ENCODE assay signal across 34 cellular contexts in the genomic region with DNA sequence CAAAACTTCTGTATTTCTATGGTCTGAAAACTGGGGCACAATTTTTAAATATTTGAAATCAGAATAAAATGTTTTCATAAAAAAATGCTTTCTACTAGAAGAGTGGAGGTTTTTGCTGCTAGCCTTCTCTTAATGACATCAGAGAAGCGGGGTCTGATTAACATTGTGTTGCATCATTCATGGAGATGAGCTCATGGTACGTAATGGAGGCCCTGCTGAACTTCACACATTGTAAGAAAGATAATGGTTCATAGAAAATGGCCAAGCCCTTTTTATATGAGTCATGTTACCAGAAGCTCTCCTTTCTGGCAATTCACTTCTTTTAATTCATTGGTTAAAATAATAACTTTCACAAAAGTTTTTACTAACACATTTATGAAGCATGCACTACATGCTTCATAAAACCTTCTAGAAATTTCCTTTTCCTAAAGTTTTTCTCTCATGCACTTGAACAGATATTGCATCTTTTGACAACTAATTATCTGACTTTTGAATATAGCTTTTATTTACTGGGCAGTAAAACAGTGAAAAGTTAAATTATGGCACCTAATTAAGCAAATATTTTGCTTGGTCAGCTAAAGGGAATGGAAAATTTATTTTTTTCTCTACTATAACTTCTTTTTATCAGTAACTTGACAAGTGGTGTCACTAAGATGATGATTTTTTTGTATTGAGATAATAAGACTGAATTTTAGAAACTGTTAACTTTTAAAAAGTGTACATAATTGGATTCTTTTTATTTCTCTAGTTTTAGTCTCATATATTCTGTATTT.
DNase-seq lines count a peak whose midpoint lies in the region; ATAC-seq, FAIRE-seq and TF ChIP-seq lines count a peak whose summit lies in the region.
"Had no signal": no experiment of that assay in that cellular context is flagged by ENCODE, and none has a peak within 500 bp of the region (broad histone marks: within the 10 kb centered on the region; RNA-seq: fewer than 3 reads in every experiment).

No MANE protein-coding gene starts in this region.

- POLR2A ChIA-PET in IMR-90 (lab: Charles Lee; ENCODE audit: unreplicated experiment) = no interaction called here

- TF ChIP-seq CTCF in IMR-90 (conservative IDR thresholded peaks at IDR 0.05; ENCODE audit: low read depth, low read length) (no peak), astrocyte (IDR thresholded peaks at IDR 0.05; ENCODE audit: insufficient read depth, low read depth, low read length) (no peak), glutamatergic neuron (IDR thresholded peaks at IDR 0.05; ENCODE audit: partially characterized antibody, unreplicated experiment) (no peak), adrenal gland (IDR thresholded peaks at IDR 0.05) (no peak)

- TF ChIP-seq RAD21 in IMR-90 (IDR thresholded peaks at IDR 0.05; ENCODE audit: low read length) = no peak

- H3K4me2 ChIP-seq in IMR-90 (ENCODE audit: low read depth, low read length) = no peak overlapping the region
- no peak overlapping the region for H3K4me2 ChIP-seq in astrocyte (ENCODE audit: low read length)

- no peaks in the 10 kb centered on the region for H4K20me1 ChIP-seq in IMR-90 (ENCODE audit: insufficient read depth, low read length)
- no peaks in the 10 kb centered on the region for H4K20me1 ChIP-seq in astrocyte (ENCODE audit: insufficient read depth, low read length)

- no peak overlapping the region for H2AK5ac ChIP-seq in IMR-90 (ENCODE audit: low read depth, low read length)

- H2BK20ac ChIP-seq in IMR-90 (ENCODE audit: low read depth, low read length) = no peak overlapping the region

- no peaks in the 10 kb centered on the region for H3K27me3 Mint-ChIP-seq in astrocyte (ENCODE audit: low read depth, unreplicated experiment)
- H3K27me3 Mint-ChIP-seq in glutamatergic neuron (ENCODE audit: unreplicated experiment) = no peaks in the 10 kb centered on the region
- H3K27me3 Mint-ChIP-seq: activated CD8-positive, alpha-beta memory T cell treated with anti-CD3 and anti-CD28 coated beads, Interleukin-2, amount 10 ng/mL, durations not matched to agents 7 days and 5 days had no signal

- H3K14ac ChIP-seq in IMR-90 (replicated peaks; ENCODE audit: low read depth, low read length) = no peak overlapping the region

- intact Hi-C loops in IMR-90 (cut with micrococcal nuclease) (loop anchor here (10.0 kb wide), 1 partner anchor 1088 kb away; no protein-coding TSS in a partner anchor), adrenal gland (cut with DNase I) (loop anchor here in 1 of 2 donors (10.0 kb wide), 1 partner anchor 58 kb away; no protein-coding TSS in a partner anchor)

- TF ChIP-seq POLR2A in IMR-90 (IDR thresholded peaks at IDR 0.05; ENCODE audit: low read depth, low read length) (no peak), adrenal gland (IDR thresholded peaks at IDR 0.05) (no peak)

- H2AK9ac ChIP-seq in IMR-90 (replicated peaks; ENCODE audit: low read depth, low read length, poor library complexity) = no peak overlapping the region

- H3K4me1 Mint-ChIP-seq in astrocyte (ENCODE audit: low read depth, unreplicated experiment) (peaks cover 16% of the 10 kb centered on the region), glutamatergic neuron (ENCODE audit: low read depth, unreplicated experiment) (peaks cover 12% of the 10 kb centered on the region)
- H3K4me1 Mint-ChIP-seq: activated CD8-positive, alpha-beta memory T cell treated with anti-CD3 and anti-CD28 coated beads, Interleukin-2, amount 10 ng/mL, durations not matched to agents 7 days and 5 days; naive thymus-derived CD8-positive, alpha-beta T cell had no signal

- no peaks in the 10 kb centered on the region for H3K36me3 ChIP-seq in IMR-90 (ENCODE audit: control insufficient read depth, insufficient read depth, low read length)
- H3K36me3 ChIP-seq in astrocyte (ENCODE audit: insufficient read depth, low read length) = no peaks in the 10 kb centered on the region
- no peaks in the 10 kb centered on the region for H3K36me3 ChIP-seq in SJCRH30
- H3K36me3 ChIP-seq in adrenal gland (replicated peaks in 1 of 2) = no peaks in the 10 kb centered on the region
- H3K36me3 ChIP-seq: breast epithelium, colonic mucosa, thoracic aorta had no signal

- no peak overlapping the region for H4K5ac ChIP-seq in IMR-90 (ENCODE audit: low read depth, low read length)

- CTCF ChIA-PET in IMR-90 (lab: Yijun Ruan, JAX) = interaction anchor here (1.0 kb wide), 1 partner anchor 15 kb away, joined by 4 read pairs; no protein-coding TSS in a partner anchor

- H3K9me1 ChIP-seq in IMR-90 (ENCODE audit: insufficient read depth, low read length) = no peaks in the 10 kb centered on the region

- H3K4me3 ChIP-seq in IMR-90 (ENCODE audit: insufficient read depth, low read depth, low read length) = no peak overlapping the region
- H3K4me3 ChIP-seq in astrocyte (ENCODE audit: insufficient read depth, low read depth, low read length) = no peak overlapping the region
- H3K4me3 ChIP-seq in SJCRH30 = no peak overlapping the region
- H3K4me3 ChIP-seq in adrenal gland = no peak overlapping the region
- H3K4me3 ChIP-seq: breast epithelium, colonic mucosa, psoas muscle, thoracic aorta had no signal

- no peak overlapping the region for H3K56ac ChIP-seq in IMR-90 (ENCODE audit: extremely low read depth, insufficient read depth, low read length)

- no peak overlapping the region for H3K23ac ChIP-seq in IMR-90 (ENCODE audit: low read depth, low read length)

- H3K27ac Mint-ChIP-seq in astrocyte (ENCODE audit: unreplicated experiment) (peak overlapping the region; percentile 31), glutamatergic neuron (ENCODE audit: unreplicated experiment) (peak overlapping the region; percentile 10)
- H3K27ac Mint-ChIP-seq: activated CD8-positive, alpha-beta memory T cell treated with anti-CD3 and anti-CD28 coated beads, Interleukin-2, amount 10 ng/mL, durations not matched to agents 7 days and 5 days; activated naive CD4-positive, alpha-beta T cell treated with anti-CD3 and anti-CD28 coated beads for 36 hours; naive thymus-derived CD8-positive, alpha-beta T cell had no signal

- no peak overlapping the region for H2AFZ ChIP-seq in IMR-90 (replicated peaks; ENCODE audit: low read length, poor library complexity)
- no peak overlapping the region for H2AFZ ChIP-seq in astrocyte (ENCODE audit: low read depth, low read length)

- no peak overlapping the region for H3K4me3 Mint-ChIP-seq in astrocyte (ENCODE audit: unreplicated experiment)
- H3K4me3 Mint-ChIP-seq in glutamatergic neuron (ENCODE audit: unreplicated experiment) = no peak overlapping the region
- H3K4me3 Mint-ChIP-seq: activated CD8-positive, alpha-beta memory T cell treated with anti-CD3 and anti-CD28 coated beads, Interleukin-2, amount 10 ng/mL, durations not matched to agents 7 days and 5 days; activated naive CD4-positive, alpha-beta T cell treated with anti-CD3 and anti-CD28 coated beads for 36 hours; naive thymus-derived CD8-positive, alpha-beta T cell had no signal

- no peak overlapping the region for H4K8ac ChIP-seq in IMR-90 (ENCODE audit: low read depth in 2 of 2, low read length in 2 of 2)

- H3K4me1 ChIP-seq in IMR-90 (ENCODE audit: control insufficient read depth, insufficient read depth, low read length) (no peaks in the 10 kb centered on the region), astrocyte (ENCODE audit: insufficient read depth, low read length) (no peaks in the 10 kb centered on the region), SJCRH30 (no peaks in the 10 kb centered on the region), adrenal gland (replicated peaks in 1 of 2) (no peaks in the 10 kb centered on the region)
- H3K4me1 ChIP-seq: breast epithelium, colonic mucosa, psoas muscle had no signal

- no peak for FAIRE-seq in astrocyte (lab: Jason Lieb, UNC)
- FAIRE-seq: GM12892, H54, urothelium cell line had no signal

- WGBS in IMR-90 (ENCODE audit: extremely low coverage in 2 of 2, insufficient read length in 1 of 2), 2 experiments = no CpG with 5 or more reads among the region's 2 CpGs
- 73 to 86% (median 85%) methylated on average over 2 of the region's 2 CpGs for whole genome bisulfite sequencing in adrenal gland, 4 donors

- no peak overlapping the region for H3K27ac ChIP-seq in IMR-90 (ENCODE audit: insufficient read depth, low read length)
- H3K27ac ChIP-seq in astrocyte (ENCODE audit: low read depth, low read length) = no peak overlapping the region
- H3K27ac ChIP-seq in SJCRH30 = no peak overlapping the region
- H3K27ac ChIP-seq in adrenal gland = no peak overlapping the region
- H3K27ac ChIP-seq: breast epithelium, colonic mucosa, psoas muscle, RWPE1, thoracic aorta, VCaP had no signal

- no peaks in the 10 kb centered on the region for H3K79me1 ChIP-seq in IMR-90 (ENCODE audit: low read depth in 1 of 2, low read length in 2 of 2)

- H3K79me2 ChIP-seq in astrocyte (ENCODE audit: insufficient read depth, low read length) = no peaks in the 10 kb centered on the region

- dilution Hi-C loops in IMR-90 (cut with HindIII; ENCODE audit: low sequenced_read_pairs, unreplicated experiment) = no loop called here

- H2BK120ac ChIP-seq in IMR-90 (ENCODE audit: low read depth, low read length) = no peak overlapping the region

- H4K91ac ChIP-seq in IMR-90 (ENCODE audit: insufficient read depth, low read depth, low read length) = no peak overlapping the region

- no peak overlapping the region for H2BK5ac ChIP-seq in IMR-90 (ENCODE audit: low read depth, low read length, poor library complexity, severe bottlenecking)

- in situ Hi-C loops in IMR-90 (cut with MboI; ENCODE audit: low sequenced_read_pairs) = loop anchor here (25.0 kb wide), 1 partner anchor 956 kb away; no protein-coding TSS in a partner anchor

- ATAC-seq in IMR-90 (ENCODE audit: low read depth) = no peak
- ATAC-seq: activated CD8-positive, alpha-beta memory T cell treated with anti-CD3 and anti-CD28 coated beads, Interleukin-2, amount 10 ng/mL, durations not matched to agents 7 days and 5 days; naive thymus-derived CD8-positive, alpha-beta T cell; psoas muscle; SK-N-SH treated with all-trans-retinoic acid at 6 μM for 48 hours had no signal

- H3K9me3 ChIP-seq in IMR-90 (ENCODE audit: control insufficient read depth, insufficient read depth, low read length) (peaks cover 3% of the 10 kb centered on the region), astrocyte (ENCODE audit: insufficient read depth, low read depth, low read length) (no peaks in the 10 kb centered on the region), SJCRH30 (replicated peaks) (no peaks in the 10 kb centered on the region), adrenal gland (replicated peaks in 1 of 3) (no peaks in the 10 kb centered on the region)
- H3K9me3 ChIP-seq: breast epithelium, colonic mucosa, psoas muscle, thoracic aorta had no signal

- no peak overlapping the region for H3K18ac ChIP-seq in IMR-90 (ENCODE audit: low read depth, low read length)

- no peak overlapping the region for H2BK15ac ChIP-seq in IMR-90 (ENCODE audit: low read depth, low read length)

- H3K36me3 Mint-ChIP-seq in astrocyte (ENCODE audit: low read depth, unreplicated experiment) (no peaks in the 10 kb centered on the region), glutamatergic neuron (ENCODE audit: unreplicated experiment) (no peaks in the 10 kb centered on the region)
- H3K36me3 Mint-ChIP-seq: activated CD8-positive, alpha-beta memory T cell treated with anti-CD3 and anti-CD28 coated beads, Interleukin-2, amount 10 ng/mL, durations not matched to agents 7 days and 5 days; naive thymus-derived CD8-positive, alpha-beta T cell had no signal

- peaks cover 2% of the 10 kb centered on the region for H3K9me3 Mint-ChIP-seq in astrocyte (ENCODE audit: unreplicated experiment)
- H3K9me3 Mint-ChIP-seq in glutamatergic neuron (ENCODE audit: unreplicated experiment) = no peaks in the 10 kb centered on the region
- H3K9me3 Mint-ChIP-seq: activated naive CD4-positive, alpha-beta T cell treated with anti-CD3 and anti-CD28 coated beads for 36 hours had no signal

- DNase-seq in DMS53 (lab: John Stamatoyannopoulos, UW) = peak; percentile 10
- DNase-seq in IMR-90 = no peak
- no peak for DNase-seq in astrocyte (ENCODE audit: low read depth)
- no peak for DNase-seq in glutamatergic neuron
- no peak for DNase-seq in SJCRH30
- DNase-seq in activated CD4-positive, alpha-beta T cell treated with anti-CD3 and anti-CD28 coated beads, Interleukin-2, amount 50 U/mL, for 4 hours = no peak
- no peak for DNase-seq in adrenal gland
- DNase-seq: activated CD4-positive, alpha-beta T cell treated with anti-CD3 and anti-CD28 coated beads for 4 hours; activated CD8-positive, alpha-beta memory T cell treated with anti-CD3 and anti-CD28 coated beads, Interleukin-2, amount 10 ng/mL, durations not matched to agents 7 days and 5 days; activated naive CD4-positive, alpha-beta T cell treated with anti-CD3 and anti-CD28 coated beads for 36 hours; amniotic stem cell; Calu3; colonic mucosa; effector CD8-positive, alpha-beta T cell; EL; hypothalamus; islet precursor cell; naive thymus-derived CD8-positive, alpha-beta T cell; NCI-H1105; NCI-H1930; NCI-H345; NCI-H748 treated with DMSO at 0.1 percent for 48 hours; occipital lobe; psoas muscle; stimulated activated CD4-positive, alpha-beta T cell treated with anti-CD3 and anti-CD28 coated beads, Interleukin-15, amount 100 ng/mL, for 24 hours; stimulated activated naive CD4-positive, alpha-beta T cell treated with Interleukin-2 at 50 U/mL for 16 hours had no signal

- H3K27me3 ChIP-seq in IMR-90 (ENCODE audit: control insufficient read depth, insufficient read depth, low read length) (no peaks in the 10 kb centered on the region), astrocyte (ENCODE audit: insufficient read depth, low read length) (no peaks in the 10 kb centered on the region), SJCRH30 (no peaks in the 10 kb centered on the region), adrenal gland (no peaks in the 10 kb centered on the region)
- H3K27me3 ChIP-seq: breast epithelium, colonic mucosa had no signal

- no TSS peak for BruUV-seq in IMR-90 (replicated peaks; lab: Mats Ljungman, UMichigan)

- H3K4ac ChIP-seq in IMR-90 (ENCODE audit: low read depth, low read length) = no peak overlapping the region

- H3K9ac ChIP-seq in IMR-90 (ENCODE audit: low read depth, low read length) = no peak overlapping the region
- no peak overlapping the region for H3K9ac ChIP-seq in astrocyte (ENCODE audit: low read length)
